ENCODE assay signal across 23 cellular contexts in the genomic region with DNA sequence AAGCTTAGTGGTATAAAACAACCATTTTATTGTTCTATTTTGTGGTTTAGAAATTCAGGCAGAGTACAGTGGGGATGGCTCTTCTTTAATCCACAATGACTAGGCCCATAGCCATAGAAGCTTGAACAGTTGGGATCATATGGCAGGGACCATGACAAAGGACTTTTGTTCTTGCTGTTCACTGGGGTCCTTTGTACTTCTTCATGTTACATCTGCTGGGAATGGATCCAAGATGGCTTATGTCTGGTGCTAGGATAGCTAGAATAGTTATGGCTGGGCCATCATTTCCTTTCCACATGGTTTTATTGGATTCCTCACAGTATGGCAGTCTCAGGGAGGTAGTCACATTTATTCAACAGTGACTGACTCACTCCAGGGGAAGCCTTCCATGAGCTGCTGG.
DNase-seq lines count a peak whose midpoint lies in the region; ATAC-seq and TF ChIP-seq lines count a peak whose summit lies in the region.
"Had no signal": no experiment of that assay in that cellular context is flagged by ENCODE, and none has a peak within 500 bp of the region (broad histone marks: within the 10 kb centered on the region; RNA-seq: fewer than 3 reads in every experiment).

No MANE protein-coding gene starts in this region.

- TF ChIP-seq CTCF in HFF-Myc (IDR thresholded peaks at IDR 0.05; ENCODE audit: low read depth, low read length, missing control alignments) (no peak), choroid plexus epithelial cell (conservative IDR thresholded peaks at IDR 0.05; ENCODE audit: low read depth, low read length) (no peak)
- no peak for TF ChIP-seq CTCF in activated CD8-positive, alpha-beta T cell treated with anti-CD3 and anti-CD28 coated beads for 36 hours (IDR thresholded peaks at IDR 0.05)

- in situ Hi-C loops in KBM-7 (cut with MboI; ENCODE audit: low pct_unique_long_range_greater_than_20kb, low sequenced_read_pairs): no loop called here

- no peak overlapping the region for H3K27ac Mint-ChIP-seq in activated CD8-positive, alpha-beta T cell treated with anti-CD3 and anti-CD28 coated beads for 36 hours
- H3K27ac Mint-ChIP-seq: activated B cell treated with CpG ODN at 0.5 μM for 24 hours; activated naive CD8-positive, alpha-beta T cell treated with anti-CD3 and anti-CD28 coated beads, Interleukin-2, amount 10 ng/mL, durations not matched to agents 7 days and 5 days; nephron progenitor cell; T-helper 1 cell treated with Interleukin-12 subunit alpha and Interleukin-12 subunit beta and Interleukin-4 antibody, amounts not matched to agents 30 μg/mL and 1 μg/mL, for 36 hours had no signal

- no peaks in the 10 kb centered on the region for H3K9me3 Mint-ChIP-seq in activated CD8-positive, alpha-beta T cell treated with anti-CD3 and anti-CD28 coated beads for 36 hours
- H3K9me3 Mint-ChIP-seq: activated B cell treated with CpG ODN at 0.5 μM for 24 hours, nephron progenitor cell had no signal

- H3K4me1 Mint-ChIP-seq in activated CD8-positive, alpha-beta T cell treated with anti-CD3 and anti-CD28 coated beads for 36 hours (ENCODE audit: low read depth): no peaks in the 10 kb centered on the region
- H3K4me1 Mint-ChIP-seq: activated B cell treated with CpG ODN at 0.5 μM for 24 hours; activated naive CD8-positive, alpha-beta T cell treated with anti-CD3 and anti-CD28 coated beads, Interleukin-2, amount 10 ng/mL, durations not matched to agents 7 days and 5 days; nephron progenitor cell had no signal

- no peak for ATAC-seq in activated CD8-positive, alpha-beta T cell treated with anti-CD3 and anti-CD28 coated beads for 36 hours
- ATAC-seq: A549 had no signal

- H3K4me3 ChIP-seq in HFF-Myc (replicated peaks; ENCODE audit: low read depth, low read length): no peak overlapping the region
- H3K4me3 ChIP-seq in choroid plexus epithelial cell (ENCODE audit: low read depth, low read length): no peak overlapping the region
- H3K4me3 ChIP-seq: A549, esophagus squamous epithelium, prostate gland had no signal

- CTCF ChIA-PET in activated CD8-positive, alpha-beta T cell treated with anti-CD3 and anti-CD28 coated beads for 36 hours (lab: Charles Lee): no interaction called here

- peak; percentile 1 for DNase-seq in A172 (ENCODE audit: low spot score)
- DNase-seq in HFF-Myc (ENCODE audit: extremely low read depth, low read depth): peak; percentile 7
- DNase-seq in choroid plexus epithelial cell (ENCODE audit: low read depth): peak; percentile 3
- peak; percentile 88 for DNase-seq in midbrain (lab: John Stamatoyannopoulos, UW)
- DNase-seq in activated CD8-positive, alpha-beta T cell treated with anti-CD3 and anti-CD28 coated beads for 36 hours: no peak
- no peak for DNase-seq in KBM-7
- no peak for DNase-seq in SKM-1 treated with dmso at 0.1 percent for 144 hours (lab: John Stamatoyannopoulos, UW; ENCODE audit: unreplicated experiment)
- DNase-seq in cerebellar cortex (ENCODE audit: low spot score): no peak
- DNase-seq: activated B cell treated with CpG ODN at 0.5 μM for 24 hours; activated naive CD8-positive, alpha-beta T cell treated with anti-CD3 and anti-CD28 coated beads, Interleukin-2, amount 10 ng/mL, durations not matched to agents 7 days and 5 days; DMS153; effector CD4-positive, alpha-beta T cell; esophagus squamous epithelium; kidney; mesenchymal stem cell; MV-4-11; NCI-H2029; NCI-H524 treated with DMSO at 0.1 percent for 48 hours; nephron progenitor cell; Right ventricle myocardium superior had no signal

- intact Hi-C loops in activated CD8-positive, alpha-beta T cell treated with anti-CD3 and anti-CD28 coated beads for 36 hours (cut with micrococcal nuclease): no loop called here

- H3K36me3 Mint-ChIP-seq in activated CD8-positive, alpha-beta T cell treated with anti-CD3 and anti-CD28 coated beads for 36 hours (ENCODE audit: low read depth): no peaks in the 10 kb centered on the region
- H3K36me3 Mint-ChIP-seq: activated naive CD8-positive, alpha-beta T cell treated with anti-CD3 and anti-CD28 coated beads, Interleukin-2, amount 10 ng/mL, durations not matched to agents 7 days and 5 days had no signal

- H3K4me3 Mint-ChIP-seq in activated CD8-positive, alpha-beta T cell treated with anti-CD3 and anti-CD28 coated beads for 36 hours: no peak overlapping the region
- H3K4me3 Mint-ChIP-seq: activated B cell treated with CpG ODN at 0.5 μM for 24 hours; activated naive CD8-positive, alpha-beta T cell treated with anti-CD3 and anti-CD28 coated beads, Interleukin-2, amount 10 ng/mL, durations not matched to agents 7 days and 5 days; nephron progenitor cell; T-helper 1 cell treated with Interleukin-12 subunit alpha and Interleukin-12 subunit beta and Interleukin-4 antibody, amounts not matched to agents 30 μg/mL and 1 μg/mL, for 36 hours had no signal

- POLR2A ChIA-PET in activated CD8-positive, alpha-beta T cell treated with anti-CD3 and anti-CD28 coated beads for 36 hours (lab: Charles Lee): no interaction called here

- H3K27me3 Mint-ChIP-seq in activated CD8-positive, alpha-beta T cell treated with anti-CD3 and anti-CD28 coated beads for 36 hours: no peaks in the 10 kb centered on the region
- H3K27me3 Mint-ChIP-seq: activated B cell treated with CpG ODN at 0.5 μM for 24 hours; activated naive CD8-positive, alpha-beta T cell treated with anti-CD3 and anti-CD28 coated beads, Interleukin-2, amount 10 ng/mL, durations not matched to agents 7 days and 5 days had no signal

Comparison
In these comparisons a context has a peak if more than half of its experiments do, and no peak if none do; other contexts are left out.
1. DNase-seq: peak in A172 (single experiment), HFF-Myc (single experiment), choroid plexus epithelial cell (single experiment) and midbrain (single experiment); none in activated CD8-positive, alpha-beta T cell treated with anti-CD3 and anti-CD28 coated beads for 36 hours (single experiment), KBM-7 (single experiment), SKM-1 treated with dmso at 0.1 percent for 144 hours (single experiment) and cerebellar cortex (single experiment).